ENCODE assay signal across 14 cellular contexts in the genomic region with DNA sequence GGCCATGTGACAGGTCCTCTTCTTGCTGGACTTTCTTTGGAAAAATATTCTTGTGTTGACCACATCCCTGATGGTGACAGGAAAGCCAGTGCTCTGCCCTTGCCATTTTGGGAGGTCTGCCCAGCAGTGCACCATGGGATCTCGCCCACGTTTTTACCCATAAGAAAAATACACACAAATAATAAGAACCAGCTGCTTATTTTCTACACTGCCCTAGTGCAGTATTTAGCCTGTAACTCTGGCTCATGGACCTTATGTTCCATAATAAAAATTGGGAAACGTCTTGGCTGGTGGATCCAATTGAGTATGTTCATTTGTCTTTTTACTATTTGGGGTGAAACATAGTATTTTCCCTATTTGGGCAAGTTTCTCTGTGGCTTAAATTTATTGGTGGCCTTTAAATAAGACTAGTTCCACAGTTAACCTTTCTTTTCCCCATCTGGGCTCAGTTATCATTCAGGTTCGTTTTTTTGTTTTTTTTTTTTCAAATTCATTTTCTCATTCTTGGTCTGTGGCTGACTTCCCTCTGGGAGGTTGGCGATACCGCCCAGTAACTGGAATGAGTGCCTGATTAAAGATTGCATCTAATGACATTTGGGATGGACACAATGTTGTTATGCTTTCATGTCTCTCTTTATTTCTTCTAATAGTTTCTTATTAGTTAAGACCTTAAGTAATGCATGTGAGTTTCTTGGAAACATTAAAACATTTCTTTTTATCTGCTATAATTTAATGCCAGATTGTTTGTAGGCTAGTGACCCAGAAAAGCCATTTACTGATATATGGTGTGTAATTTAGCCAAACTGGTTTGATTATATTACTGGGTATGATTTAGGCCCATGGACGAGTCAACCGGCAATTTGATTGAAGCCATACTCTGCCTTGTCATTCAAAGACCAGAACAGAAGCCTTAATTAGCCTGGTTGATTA.
DNase-seq lines count a peak whose midpoint lies in the region; ATAC-seq lines count a peak whose summit lies in the region.
"Had no signal": no experiment of that assay in that cellular context is flagged by ENCODE, and none has a peak within 500 bp of the region (broad histone marks: within the 10 kb centered on the region; RNA-seq: fewer than 3 reads in every experiment).

No MANE protein-coding gene starts in this region.

- ATAC-seq in sciatic nerve, result peak; percentile 46
- ATAC-seq: GM23338, HCT116 had no signal

- intact Hi-C loops in sciatic nerve (cut with DNase I), result no loop called here

- DNase-seq in SK-N-DZ (ENCODE audit: low spot score) (peak; percentile 97), fibroblast of gingiva (ENCODE audit: low read depth) (peak; percentile 83), sciatic nerve (ENCODE audit: low spot score) (no peak), activated gamma-delta T cell treated with Interleukin-2 at 50 U/mL for 16 hours (no peak), NCI-H345 (lab: John Stamatoyannopoulos, UW) (no peak)
- no peak for DNase-seq in activated CD4-positive, alpha-beta T cell treated with anti-CD3 and anti-CD28 coated beads for 4 hours
- DNase-seq: CD4-positive, alpha-beta T cell; CD8-positive, alpha-beta memory T cell; DMS 273 treated with DMSO at 0.1 percent for 48 hours; DMS79; GF-D8; H9 had no signal

Comparison
In these comparisons a context has a peak if more than half of its experiments do, and no peak if none do; other contexts are left out.
1. DNase-seq: peak in SK-N-DZ (single experiment) and fibroblast of gingiva (single experiment); none in sciatic nerve (single experiment), activated gamma-delta T cell treated with Interleukin-2 at 50 U/mL for 16 hours (single experiment), NCI-H345 (single experiment) and activated CD4-positive, alpha-beta T cell treated with anti-CD3 and anti-CD28 coated beads for 4 hours (0 of 2).